17 cellular contexts compared by ENCODE assay signal in the genomic region with DNA sequence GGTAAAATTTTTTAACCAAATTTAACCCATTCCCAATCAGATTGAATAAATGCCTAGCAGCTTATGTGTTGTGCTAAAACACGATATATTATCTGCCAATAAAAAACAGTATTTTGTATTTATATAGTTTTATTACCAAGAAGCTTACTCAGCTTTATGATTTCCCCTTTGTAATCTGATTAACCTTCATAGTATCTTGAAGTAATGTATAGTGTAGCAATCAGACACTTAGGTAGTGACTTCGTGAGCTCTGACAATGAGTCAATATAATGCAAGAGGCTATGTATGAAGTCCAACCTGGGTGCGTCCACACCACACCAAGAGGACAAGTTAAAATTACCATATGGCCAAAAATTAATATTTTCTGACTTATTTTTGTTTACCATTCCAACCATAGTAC. TPM values are rescaled to one million over a fixed set of nuclear protein-coding genes. Genes with fewer than 3 reads are reported as not detected.
DNase-seq lines count a peak whose midpoint lies in the region; ATAC-seq, FAIRE-seq and TF ChIP-seq lines count a peak whose summit lies in the region.
"Had no signal": no experiment of that assay in that cellular context is flagged by ENCODE, and none has a peak within 500 bp of the region (broad histone marks: within the 10 kb centered on the region; RNA-seq: fewer than 3 reads in every experiment).

No MANE protein-coding gene starts in this region.

- H3K27me3 Mint-ChIP-seq in activated T-cell treated with anti-CD3 and anti-CD28 coated beads, Interleukin-2, amount 50 U/mL, for 72 hours (ENCODE audit: low read depth): no peaks in the 10 kb centered on the region
- H3K27me3 Mint-ChIP-seq in progenitor cell of endocrine pancreas: no peaks in the 10 kb centered on the region

- no peak for TF ChIP-seq RAD21 in K562 (CRISPR knock-in tag; conservative IDR thresholded peaks at IDR 0.05 in 1 of 2, IDR thresholded peaks at IDR 0.05 in 1 of 2)

- H3K79me2 ChIP-seq in OCI-LY7 (ENCODE audit: insufficient read depth, low read depth, low read length) (peaks cover 58% of the 10 kb centered on the region), K562 (ENCODE audit: control insufficient read depth, insufficient read depth, low read length) (peaks cover 52% of the 10 kb centered on the region)

- WGBS in K562 (ENCODE audit: insufficient coverage, low coverage, missing lambda C conversion rate): 34% methylated on average over 3 of the region's 3 CpGs

- H2AFZ ChIP-seq in OCI-LY7 (ENCODE audit: low read length) (no peak overlapping the region), K562 (ENCODE audit: low read depth, low read length) (no peak overlapping the region)

- no peak for DNase-seq in activated T-cell treated with anti-CD3 and anti-CD28 coated beads, Interleukin-2, amount 50 U/mL, for 72 hours
- no peak for DNase-seq in activated T-cell treated with anti-CD3 and anti-CD28 coated beads, Interleukin-2, amount 50 U/mL, for 1 hour
- no peak for DNase-seq in OCI-LY7 (ENCODE audit: low spot score)
- DNase-seq in K562 (ENCODE audit: extremely low read depth in 1 of 4, low spot score in 3 of 4): no peak
- no peak for DNase-seq in progenitor cell of endocrine pancreas (ENCODE audit: low spot score, unreplicated experiment)
- no peak for DNase-seq in NCI-H2081 treated with DMSO at 0.1 percent for 48 hours (lab: John Stamatoyannopoulos, UW)
- no peak for DNase-seq in mucosa of gallbladder (ENCODE audit: low spot score)
- DNase-seq: activated CD4-positive, alpha-beta T cell treated with anti-CD3 and anti-CD28 coated beads, Interleukin-2, amount 50 U/mL, for 48 hours; DMS53; esophagus squamous epithelium; hypothalamus; NCI-H226; posterior cingulate gyrus had no signal

- in situ Hi-C loops in K562 (cut with MboI): no loop called here

- H3K36me3 Mint-ChIP-seq in activated T-cell treated with anti-CD3 and anti-CD28 coated beads, Interleukin-2, amount 50 U/mL, for 72 hours (ENCODE audit: insufficient read depth in 2 of 2): peaks cover 7 to 19% of the 10 kb centered on the region in 2 donors
- H3K36me3 Mint-ChIP-seq in progenitor cell of endocrine pancreas (ENCODE audit: insufficient read depth): no peaks in the 10 kb centered on the region

- peak overlapping the region; percentile 83 for H3K4me3 ChIP-seq in OCI-LY7 (ENCODE audit: low read depth, low read length, poor library complexity, severe bottlenecking)
- H3K4me3 ChIP-seq in K562: no peak overlapping the region
- H3K4me3 ChIP-seq: esophagus squamous epithelium, lung had no signal

- no peaks in the 10 kb centered on the region for H3K9me3 ChIP-seq in OCI-LY7 (ENCODE audit: low read length)
- no peaks in the 10 kb centered on the region for H3K9me3 ChIP-seq in K562 (replicated peaks; ENCODE audit: control insufficient read depth, insufficient read depth, low read depth, low read length)
- H3K9me3 ChIP-seq: esophagus squamous epithelium, tibial nerve had no signal

- H3K9me2 ChIP-seq in OCI-LY7 (ENCODE audit: insufficient read depth, low read length): no peaks in the 10 kb centered on the region

- peak overlapping the region; percentile 86 to 99; a peak in 3 of 4 replicates for H3K9ac ChIP-seq in K562 (ENCODE audit: insufficient read depth in 1 of 2, low read depth in 2 of 2, low read length in 2 of 2)

- intact Hi-C loops in OCI-LY7 (cut with micrococcal nuclease; ENCODE audit: unreplicated experiment) (no loop called here), K562 (cut with micrococcal nuclease) (loop anchor here (2.0 kb wide), 1 partner anchor 53 kb away; no protein-coding TSS in a partner anchor)

- no peaks in the 10 kb centered on the region for H3K27me3 ChIP-seq in K562 (ENCODE audit: control insufficient read depth in 2 of 2, insufficient read depth in 2 of 2, low read length in 2 of 2)
- H3K27me3 ChIP-seq: esophagus squamous epithelium, tibial nerve had no signal

- H3K9me1 ChIP-seq in K562 (ENCODE audit: control insufficient read depth, insufficient read depth, low read length): no peaks in the 10 kb centered on the region

- H4K20me1 ChIP-seq in OCI-LY7 (ENCODE audit: insufficient read depth, low read length): peaks cover 15% of the 10 kb centered on the region
- H4K20me1 ChIP-seq in K562 (replicated peaks; ENCODE audit: control insufficient read depth, insufficient read depth, low read length): peaks cover 11% of the 10 kb centered on the region

- H3K36me3 ChIP-seq in OCI-LY7 (ENCODE audit: insufficient read depth, low read length) (peaks cover 25% of the 10 kb centered on the region), K562 (ENCODE audit: control insufficient read depth, insufficient read depth, low read length) (peaks cover 12% of the 10 kb centered on the region)
- H3K36me3 ChIP-seq: esophagus squamous epithelium, tibial nerve had no signal

- TF ChIP-seq CTCF in OCI-LY7 (conservative IDR thresholded peaks at IDR 0.05; ENCODE audit: low read length): no peak
- no peak for TF ChIP-seq CTCF in K562 (IDR thresholded peaks at IDR 0.05 in 2 of 3, conservative IDR thresholded peaks at IDR 0.05 in 1 of 3; ENCODE audit: insufficient read depth in 2 of 3, low read depth in 1 of 3, low read length in 3 of 3)
- no peak for TF ChIP-seq CTCF in progenitor cell of endocrine pancreas (IDR thresholded peaks at IDR 0.05; ENCODE audit: unreplicated experiment)

- no peak for ATAC-seq in activated T-cell treated with anti-CD3 and anti-CD28 coated beads, Interleukin-2, amount 50 U/mL, for 72 hours (replicated peaks in 1 of 2)
- ATAC-seq in K562: no peak
- ATAC-seq in GM21360 (IDR thresholded peaks at IDR 0.05; ENCODE audit: unreplicated experiment): no peak

- CTCF ChIA-PET in OCI-LY7 (lab: Charles Lee; ENCODE audit: unreplicated experiment) (interaction anchor here (0.5 to 1.2 kb wide), 3 partner anchors 64 to 130 kb away, joined by 3 to 8 read pairs (median 3); a partner anchor contains a TSS), K562 (lab: Yijun Ruan, JAX; ENCODE audit: low intra/inter-chr PET ratio) (interaction anchor here (0.6 kb wide), 1 partner anchor 11 kb away, joined by 4 read pairs; no protein-coding TSS in a partner anchor)

- POLR2A ChIA-PET in OCI-LY7 (lab: Charles Lee): interaction anchor here (0.6 to 1.9 kb wide), 17 partner anchors 9 to 122 kb away, joined by 3 to 10 read pairs (median 4); a partner anchor contains a TSS
- POLR2A ChIA-PET in K562 (lab: Yijun Ruan, JAX): interaction anchor here (0.7 to 2.2 kb wide), 7 partner anchors 11 to 1399 kb away, joined by 3 to 15 read pairs (median 3); no protein-coding TSS in a partner anchor

- BruUV-seq in OCI-LY7 (replicated peaks; lab: Mats Ljungman, UMichigan) (no TSS peak), K562 (replicated peaks; lab: Mats Ljungman, UMichigan) (no TSS peak)

- no peak for TF ChIP-seq POLR2A in K562 (conservative IDR thresholded peaks at IDR 0.05)

- peak overlapping the region; percentile 31 to 74 for H3K4me3 Mint-ChIP-seq in activated T-cell treated with anti-CD3 and anti-CD28 coated beads, Interleukin-2, amount 50 U/mL, for 72 hours
- peak overlapping the region; percentile 37 for H3K4me3 Mint-ChIP-seq in progenitor cell of endocrine pancreas (ENCODE audit: low read depth)

- no peak for TF ChIP-seq EP300 in K562 (IDR thresholded peaks at IDR 0.05; ENCODE audit: low read length)

- peak; percentile 35 for FAIRE-seq in K562 (lab: Jason Lieb, UNC)
- FAIRE-seq: HTR-8/SVneo had no signal

- H3K4me2 ChIP-seq in OCI-LY7 (ENCODE audit: low read length) (peak overlapping the region; percentile 74), K562 (ENCODE audit: insufficient read depth, low read length) (peak overlapping the region; percentile 25)

- H3K4me1 Mint-ChIP-seq in activated T-cell treated with anti-CD3 and anti-CD28 coated beads, Interleukin-2, amount 50 U/mL, for 72 hours (ENCODE audit: low read depth): peaks cover 44% of the 10 kb centered on the region
- peaks cover 18% of the 10 kb centered on the region for H3K4me1 Mint-ChIP-seq in progenitor cell of endocrine pancreas (ENCODE audit: low read depth)

- H3K27ac ChIP-seq in OCI-LY7 (ENCODE audit: low read depth, low read length, poor library complexity, severe bottlenecking): peak overlapping the region; percentile 49
- peak overlapping the region; percentile 5; the same call in 1 of the 3 replicates for H3K27ac ChIP-seq in K562 (ENCODE audit: extremely low read depth, low read depth, low read length)

- H3K4me1 ChIP-seq in OCI-LY7 (ENCODE audit: insufficient read depth, low read length, poor library complexity, severe bottlenecking) (peaks cover 48% of the 10 kb centered on the region), K562 (replicated peaks in 1 of 2; ENCODE audit: control insufficient read depth in 2 of 2, insufficient read depth in 2 of 2, low read length in 2 of 2) (peaks cover 5 to 7% of the 10 kb centered on the region in 2 experiments; a peak in 4 of 5 replicates)

- H3K27ac Mint-ChIP-seq in activated T-cell treated with anti-CD3 and anti-CD28 coated beads, Interleukin-2, amount 50 U/mL, for 72 hours: peak overlapping the region; percentile 21
- no peak overlapping the region for H3K27ac Mint-ChIP-seq in progenitor cell of endocrine pancreas

- H3K9me3 Mint-ChIP-seq in activated T-cell treated with anti-CD3 and anti-CD28 coated beads, Interleukin-2, amount 50 U/mL, for 72 hours: no peaks in the 10 kb centered on the region
- H3K9me3 Mint-ChIP-seq in progenitor cell of endocrine pancreas (ENCODE audit: low read depth): no peaks in the 10 kb centered on the region

RNA-seq across cellular contexts. Expression of a gene that starts 2.1 kb away (rescaled TPM):
- 100 to 1,000 TPM; 450 to 480 TPM for total RNA-seq in activated T-cell treated with anti-CD3 and anti-CD28 coated beads, Interleukin-2, amount 50 U/mL, for 72 hours
- total RNA-seq in OCI-LY7 (2014; rRNA removed; shearing (Covaris generic)): 336 and 350 TPM in 2 replicates
- 322 and 324 TPM in 2 replicates for total RNA-seq in OCI-LY7 (2022)
- 92.9 and 163 TPM in 2 replicates for total RNA-seq in K562 (2011; cell fraction: chromatin; rRNA removed; ENCODE audit: low replicate concordance)
- total RNA-seq in K562 (2011; cell fraction: nucleolus; rRNA removed): 61.9 and 72.2 TPM in 2 replicates
- 89.3 and 110 TPM in 2 replicates for total RNA-seq in K562 (2011; cell fraction: nucleoplasm; rRNA removed)
- total RNA-seq in K562 (2014; rRNA removed): 283 and 284 TPM in 2 replicates
- 338 and 375 TPM in 2 replicates for total RNA-seq in K562 (2014; rRNA removed; fragmentation: Illumina TruSeq; extraction: Trizol)
- total RNA-seq in K562 (2015; rRNA removed; fragmentation: Illumina TruSeq; extraction: Trizol): 321 and 348 TPM in 2 replicates
- 331 and 354 TPM in 2 replicates for total RNA-seq in K562 (2021)
- 387 and 478 TPM in 2 replicates for polyA plus RNA-seq in K562 (2011; rRNA removed)
- polyA plus RNA-seq in K562 (2011; cell fraction: cytosol; rRNA removed): 251 and 375 TPM in 2 replicates
- polyA plus RNA-seq in K562 (2011; cell fraction: nucleus; rRNA removed): 114 and 190 TPM in 2 replicates
- 291 and 314 TPM in 2 replicates for polyA plus RNA-seq in K562 (2012)
- polyA plus RNA-seq in K562 (2014; fragmentation: Illumina TruSeq; extraction: Trizol): 390 and 412 TPM in 2 replicates
- polyA plus RNA-seq in K562 (2014; fragmentation: Nextera tagmentation; extraction: Ambion mirVana): 100 to 1,000 TPM; 708 to 717 TPM
- polyA plus RNA-seq in K562 (2014; rRNA removed): 404 and 421 TPM in 2 replicates
- polyA minus RNA-seq in K562 (2011; rRNA and poly(A)+ RNA removed): 394 and 432 TPM in 2 replicates
- polyA minus RNA-seq in K562 (2011; cell fraction: cytosol; rRNA and poly(A)+ RNA removed): 139 and 145 TPM in 2 replicates
- polyA minus RNA-seq in K562 (2011; cell fraction: nucleus; rRNA and poly(A)+ RNA removed): 33.1 and 62.2 TPM in 2 replicates
- 192 and 194 TPM in 2 replicates for total RNA-seq in progenitor cell of endocrine pancreas
- 315 TPM for total RNA-seq in mucosa of gallbladder

RNA-seq across cellular contexts. Expression of a gene that starts 24.9 kb away (rescaled TPM):
- 10 to 100 TPM; 50.2 to 68.9 TPM for total RNA-seq in activated T-cell treated with anti-CD3 and anti-CD28 coated beads, Interleukin-2, amount 50 U/mL, for 72 hours
- 34.5 and 40.3 TPM in 2 replicates for total RNA-seq in OCI-LY7 (2014; rRNA removed; shearing (Covaris generic))
- total RNA-seq in OCI-LY7 (2022) (54.9 and 62.1 TPM in 2 replicates), K562 (2014; rRNA removed) (30.1 and 31.6 TPM in 2 replicates), K562 (2014; rRNA removed; fragmentation: Illumina TruSeq; extraction: Trizol) (37.7 and 45.3 TPM in 2 replicates), K562 (2015; rRNA removed; fragmentation: Illumina TruSeq; extraction: Trizol) (32.8 and 39.0 TPM in 2 replicates), K562 (2021) (26.1 and 29.6 TPM in 2 replicates), progenitor cell of endocrine pancreas (34.0 and 37.4 TPM in 2 replicates), mucosa of gallbladder (23.6 TPM)
- total RNA-seq in K562 (2011; cell fraction: chromatin; rRNA removed; ENCODE audit: low replicate concordance): 6.4 and 9.0 TPM in 2 replicates
- total RNA-seq in K562 (2011; cell fraction: nucleolus; rRNA removed): 3.6 and 4.8 TPM in 2 replicates
- total RNA-seq in K562 (2011; cell fraction: nucleoplasm; rRNA removed): 5.1 and 7.9 TPM in 2 replicates
- polyA plus RNA-seq in K562 (2011; rRNA removed) (27.8 and 32.9 TPM in 2 replicates), K562 (2014; fragmentation: Illumina TruSeq; extraction: Trizol) (22.4 and 27.0 TPM in 2 replicates), K562 (2014; fragmentation: Nextera tagmentation; extraction: Ambion mirVana) (10 to 100 TPM; 41.9 to 50.0 TPM), K562 (2014; rRNA removed) (23.4 and 23.5 TPM in 2 replicates)
- 42.7 and 44.7 TPM in 2 replicates for polyA plus RNA-seq in K562 (2011; cell fraction: cytosol; rRNA removed)
- polyA plus RNA-seq in K562 (2011; cell fraction: nucleus; rRNA removed): 5.8 and 6.4 TPM in 2 replicates
- 27.8 and 32.1 TPM in 2 replicates for polyA plus RNA-seq in K562 (2012)
- 18.0 and 19.9 TPM in 2 replicates for polyA minus RNA-seq in K562 (2011; rRNA and poly(A)+ RNA removed)
- polyA minus RNA-seq in K562 (2011; cell fraction: cytosol; rRNA and poly(A)+ RNA removed): 12.8 and 16.4 TPM in 2 replicates
- polyA minus RNA-seq in K562 (2011; cell fraction: nucleus; rRNA and poly(A)+ RNA removed): 5.4 and 6.1 TPM in 2 replicates
